ENCODE assay signal across 8 cellular contexts in the genomic region with DNA sequence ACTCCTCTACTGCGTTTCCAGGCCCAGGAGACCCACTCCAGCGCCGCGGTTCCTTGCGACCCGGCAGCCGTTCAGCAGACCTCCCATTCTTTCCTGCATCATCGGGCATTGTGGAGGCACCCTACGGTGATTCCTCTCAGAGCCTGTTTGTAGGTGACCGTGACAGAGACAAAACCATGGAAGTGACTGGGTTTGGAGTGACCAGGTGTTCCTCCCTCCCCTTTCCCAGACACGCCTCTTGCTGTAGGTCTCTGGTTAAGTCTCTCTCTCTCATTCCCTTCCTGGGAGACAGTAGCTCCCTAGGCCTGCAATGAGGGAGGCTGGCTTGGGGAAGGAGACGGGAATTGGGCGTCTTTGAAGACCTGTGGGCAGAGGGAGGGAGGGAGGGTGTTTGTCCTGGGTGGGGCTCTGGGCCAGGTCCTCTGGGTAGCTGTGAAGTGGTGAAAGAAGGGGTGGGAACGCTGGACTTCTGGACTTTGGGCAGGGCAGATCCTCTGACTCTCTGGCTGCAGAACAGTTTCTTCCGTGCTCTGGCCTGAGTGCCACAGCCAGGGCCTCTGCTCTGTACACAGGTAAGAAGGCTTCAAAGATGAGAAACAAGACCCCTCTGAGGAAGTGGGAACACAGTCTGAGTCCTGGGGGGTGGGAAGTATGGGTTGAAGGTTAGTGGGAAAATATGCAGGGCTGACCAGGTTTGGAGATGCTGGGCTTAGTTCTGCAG. TPM values are rescaled to one million over a fixed set of nuclear protein-coding genes. Genes with fewer than 3 reads are reported as not detected.
DNase-seq lines count a peak whose midpoint lies in the region; ATAC-seq and TF ChIP-seq lines count a peak whose summit lies in the region.

No MANE protein-coding gene starts in this region.

- peaks cover 22% of the 10 kb centered on the region for H3K36me3 ChIP-seq in rectal smooth muscle tissue (ENCODE audit: control insufficient read depth, insufficient read depth, low read length)

- peaks cover 10% of the 10 kb centered on the region for H3K4me1 ChIP-seq in rectal smooth muscle tissue (ENCODE audit: control insufficient read depth, insufficient read depth, low read length)

- H3K4me3 ChIP-seq in rectal smooth muscle tissue (ENCODE audit: low read length) = peak overlapping the region; percentile 82

- no peaks in the 10 kb centered on the region for H3K9me3 Mint-ChIP-seq in stimulated activated naive CD8-positive, alpha-beta T cell treated with anti-CD3 and anti-CD28 coated beads, Interleukin-15, Interleukin-2, amounts not matched to agents 100 ng/mL and 50 ng/mL, for 24 hours
- no peaks in the 10 kb centered on the region for H3K9me3 Mint-ChIP-seq in activated B cell treated with CpG ODN at 0.5 μM for 24 hours

- peaks cover 31% of the 10 kb centered on the region for H3K36me3 Mint-ChIP-seq in stimulated activated naive CD8-positive, alpha-beta T cell treated with anti-CD3 and anti-CD28 coated beads, Interleukin-15, Interleukin-2, amounts not matched to agents 100 ng/mL and 50 ng/mL, for 24 hours (ENCODE audit: low read depth)
- peaks cover 46% of the 10 kb centered on the region for H3K36me3 Mint-ChIP-seq in activated B cell treated with CpG ODN at 0.5 μM for 24 hours (ENCODE audit: low read depth)

- no peaks in the 10 kb centered on the region for H3K27me3 Mint-ChIP-seq in stimulated activated naive CD8-positive, alpha-beta T cell treated with anti-CD3 and anti-CD28 coated beads, Interleukin-15, Interleukin-2, amounts not matched to agents 100 ng/mL and 50 ng/mL, for 24 hours
- H3K27me3 Mint-ChIP-seq in activated B cell treated with CpG ODN at 0.5 μM for 24 hours = no peaks in the 10 kb centered on the region

- DNase-seq in stimulated activated naive CD8-positive, alpha-beta T cell treated with anti-CD3 and anti-CD28 coated beads, Interleukin-15, Interleukin-2, amounts not matched to agents 100 U/mL and 50 U/mL, for 24 hours = no peak
- DNase-seq in activated B cell treated with CpG ODN at 0.5 μM for 24 hours (no peak), Right ventricle myocardium superior (no peak), COLO829 (ENCODE audit: low spot score) (no peak), NCI-H1436 (lab: John Stamatoyannopoulos, UW) (no peak)

- TF ChIP-seq CTCF in activated B cell treated with CpG ODN at 0.5 μM for 24 hours (IDR thresholded peaks at IDR 0.05) = no peak

- no peak for ATAC-seq in stimulated activated naive CD8-positive, alpha-beta T cell treated with anti-CD3 and anti-CD28 coated beads, Interleukin-15, Interleukin-2, amounts not matched to agents 100 U/mL and 50 U/mL, for 24 hours
- ATAC-seq in activated B cell treated with CpG ODN at 0.5 μM for 24 hours (ENCODE audit: low read depth) (no peak), Right ventricle myocardium superior (ENCODE audit: poor library complexity) (peak; percentile 23), HG03025 (IDR thresholded peaks at IDR 0.05; ENCODE audit: low FRiP score, unreplicated experiment) (no peak)

- peak overlapping the region; percentile 63 for H3K9ac ChIP-seq in rectal smooth muscle tissue (ENCODE audit: low read length)

- no peaks in the 10 kb centered on the region for H3K27me3 ChIP-seq in rectal smooth muscle tissue (ENCODE audit: control insufficient read depth, insufficient read depth, low read length)

- H3K4me3 Mint-ChIP-seq in stimulated activated naive CD8-positive, alpha-beta T cell treated with anti-CD3 and anti-CD28 coated beads, Interleukin-15, Interleukin-2, amounts not matched to agents 100 ng/mL and 50 ng/mL, for 24 hours = peak overlapping the region; percentile 95
- peak overlapping the region; percentile 95 for H3K4me3 Mint-ChIP-seq in activated B cell treated with CpG ODN at 0.5 μM for 24 hours

- CTCF ChIA-PET in activated B cell treated with CpG ODN at 0.5 μM for 24 hours (lab: Charles Lee) = no interaction called here

- peak overlapping the region; percentile 97 for H3K27ac Mint-ChIP-seq in stimulated activated naive CD8-positive, alpha-beta T cell treated with anti-CD3 and anti-CD28 coated beads, Interleukin-15, Interleukin-2, amounts not matched to agents 100 ng/mL and 50 ng/mL, for 24 hours
- peak overlapping the region; percentile 97 for H3K27ac Mint-ChIP-seq in activated B cell treated with CpG ODN at 0.5 μM for 24 hours

- POLR2A ChIA-PET in activated B cell treated with CpG ODN at 0.5 μM for 24 hours (lab: Charles Lee) = interaction anchor here (0.7 to 2.9 kb wide), 8 partner anchors 11 to 740 kb away, joined by 4 to 20 read pairs (median 10); partner anchors contain the start of genes CUL9, KLHDC3, MEA1 and PPP2R5D

- H3K4me1 Mint-ChIP-seq in stimulated activated naive CD8-positive, alpha-beta T cell treated with anti-CD3 and anti-CD28 coated beads, Interleukin-15, Interleukin-2, amounts not matched to agents 100 ng/mL and 50 ng/mL, for 24 hours (ENCODE audit: low read depth) = peaks cover 39% of the 10 kb centered on the region
- H3K4me1 Mint-ChIP-seq in activated B cell treated with CpG ODN at 0.5 μM for 24 hours = peaks cover 37% of the 10 kb centered on the region

- intact Hi-C loops in activated B cell treated with CpG ODN at 0.5 μM for 24 hours (cut with micrococcal nuclease) (no loop called here), Right ventricle myocardium superior (cut with DNase I) (no loop called here)

- H3K27ac ChIP-seq in rectal smooth muscle tissue (ENCODE audit: low read depth, low read length) = peak overlapping the region; percentile 91

RNA-seq across cellular contexts. Expression of gene KLC4, which starts 0.8 kb away (rescaled TPM):
- total RNA-seq in activated B cell treated with CpG ODN at 0.5 μM for 24 hours (17.0 and 19.8 TPM in 2 replicates), Right ventricle myocardium superior (30.6 TPM)

RNA-seq across cellular contexts. Expression of gene MRPL2, which starts 1.0 kb away (rescaled TPM):
- 43.9 and 47.8 TPM in 2 replicates for total RNA-seq in activated B cell treated with CpG ODN at 0.5 μM for 24 hours
- 107 TPM for total RNA-seq in Right ventricle myocardium superior

RNA-seq across cellular contexts. Expression of gene CUL7, which starts 6.5 kb away (rescaled TPM):
- total RNA-seq in activated B cell treated with CpG ODN at 0.5 μM for 24 hours (15.9 and 19.1 TPM in 2 replicates), Right ventricle myocardium superior (6.8 TPM)

RNA-seq across cellular contexts. Expression of gene PTK7, which starts 15.9 kb away (rescaled TPM):
- 0.66 and 0.82 TPM in 2 replicates for total RNA-seq in activated B cell treated with CpG ODN at 0.5 μM for 24 hours
- 1.4 TPM for total RNA-seq in Right ventricle myocardium superior

RNA-seq across cellular contexts. Expression of gene RRP36, which starts 38.8 kb away (rescaled TPM):
- 51.7 and 53.9 TPM in 2 replicates for total RNA-seq in activated B cell treated with CpG ODN at 0.5 μM for 24 hours
- 22.9 TPM for total RNA-seq in Right ventricle myocardium superior
